In genomic region chr10:1044146-1044545, GRCh38 we compare ENCODE assay signal across 9 cellular contexts. TPM values are rescaled to one million over a fixed set of nuclear protein-coding genes. Genes with fewer than 3 reads are reported as not detected.
A peak's percentile ranks its signal among the peaks of the same experiment; 100 is the strongest.
DNase-seq lines count a peak whose midpoint lies in the region; ATAC-seq and TF ChIP-seq lines count a peak whose summit lies in the region.
"Had no signal": no experiment of that assay in that cellular context is flagged by ENCODE, and none has a peak within 500 bp of the region (broad histone marks: within the 10 kb centered on the region; RNA-seq: fewer than 3 reads in every experiment).

No MANE protein-coding gene starts in this region.

- no peak overlapping the region for H3K14ac ChIP-seq in trophoblast cell (ENCODE audit: low read length)

- no peak overlapping the region for H4K91ac ChIP-seq in trophoblast cell (ENCODE audit: low read depth, low read length)

- H4K8ac ChIP-seq in trophoblast cell (ENCODE audit: low read depth, low read length): no peak overlapping the region

- H3K9me3 ChIP-seq in DOHH2 (ENCODE audit: control insufficient read depth, insufficient read depth, low read length) (no peaks in the 10 kb centered on the region), RWPE2 (ENCODE audit: severe bottlenecking) (no peaks in the 10 kb centered on the region), endodermal cell (ENCODE audit: control insufficient read depth, low read length) (no peaks in the 10 kb centered on the region), trophoblast cell (ENCODE audit: insufficient read depth, low read depth, low read length) (no peaks in the 10 kb centered on the region)

- no peak overlapping the region for H2AK5ac ChIP-seq in trophoblast cell (ENCODE audit: low read length)

- peaks cover 87% of the 10 kb centered on the region for H3K36me3 ChIP-seq in DOHH2 (ENCODE audit: control insufficient read depth, low read length)
- peaks cover 79% of the 10 kb centered on the region for H3K36me3 ChIP-seq in RWPE2 (ENCODE audit: low read depth)
- peaks cover 63% of the 10 kb centered on the region for H3K36me3 ChIP-seq in endodermal cell (ENCODE audit: control insufficient read depth, insufficient read depth, low read length)
- H3K36me3 ChIP-seq in trophoblast cell (ENCODE audit: control insufficient read depth in 1 of 2, insufficient read depth in 2 of 2, low read length in 2 of 2): peaks cover 18 to 30% of the 10 kb centered on the region in 2 experiments

- no peak overlapping the region for H3K23ac ChIP-seq in trophoblast cell (ENCODE audit: low read length)

- in situ Hi-C loops in KBM-7 (cut with MboI; ENCODE audit: low pct_unique_long_range_greater_than_20kb, low sequenced_read_pairs): no loop called here

- H3K9me2 ChIP-seq in DOHH2 (replicated peaks; ENCODE audit: control insufficient read depth, low read length): no peaks in the 10 kb centered on the region

- H3K9ac ChIP-seq in endodermal cell (ENCODE audit: extremely low read depth, low read length, poor library complexity, severe bottlenecking): no peak overlapping the region
- H3K9ac ChIP-seq in trophoblast cell (ENCODE audit: low read length): peak overlapping the region; percentile 18

- no peak overlapping the region for H3K27ac Mint-ChIP-seq in endodermal cell

- H2BK120ac ChIP-seq in trophoblast cell (ENCODE audit: insufficient read depth, low read length, poor library complexity): no peak overlapping the region

- no peak for DNase-seq in RWPE2 (ENCODE audit: low spot score)
- no peak for DNase-seq in endodermal cell
- no peak for DNase-seq in trophoblast cell
- no peak for DNase-seq in KBM-7
- DNase-seq in DMS79 treated with DMSO at 0.1 percent for 48 hours (lab: John Stamatoyannopoulos, UW): no peak
- no peak for DNase-seq in activated CD4-positive, alpha-beta T cell treated with anti-CD3 and anti-CD28 coated beads for 48 hours
- DNase-seq: NCI-H510A had no signal

- H2AFZ ChIP-seq in trophoblast cell (ENCODE audit: insufficient read depth, low read length, poor library complexity): no peak overlapping the region

- TF ChIP-seq CTCF in DOHH2 (IDR thresholded peaks at IDR 0.05; ENCODE audit: low read depth, low read length, poor library complexity, severe bottlenecking) (no peak), RWPE2 (IDR thresholded peaks at IDR 0.05; ENCODE audit: poor library complexity, severe bottlenecking) (no peak), endodermal cell (conservative IDR thresholded peaks at IDR 0.05) (no peak)

- peaks cover 9% of the 10 kb centered on the region for H3K79me1 ChIP-seq in trophoblast cell (ENCODE audit: low read length)

- H4K20me1 ChIP-seq in DOHH2 (ENCODE audit: control insufficient read depth, insufficient read depth, low read depth, low read length): peaks cover 41% of the 10 kb centered on the region

- H2BK12ac ChIP-seq in trophoblast cell (ENCODE audit: low read length): no peak overlapping the region

- H3K36me3 Mint-ChIP-seq in endodermal cell (ENCODE audit: low read depth): peaks cover 39% of the 10 kb centered on the region

- H3K4me3 ChIP-seq in DOHH2 (ENCODE audit: low read length) (peak overlapping the region; percentile 68), RWPE2 (ENCODE audit: severe bottlenecking) (no peak overlapping the region), endodermal cell (ENCODE audit: low read length) (peak overlapping the region; percentile 75), trophoblast cell (ENCODE audit: low read depth, low read length) (peak overlapping the region; percentile 44)

- peaks cover 72% of the 10 kb centered on the region for H3F3A ChIP-seq in DOHH2 (ENCODE audit: control insufficient read depth, insufficient read depth)

- ATAC-seq in RWPE2 (ENCODE audit: low read depth) (no peak), HG03139 (IDR thresholded peaks at IDR 0.05; ENCODE audit: unreplicated experiment) (no peak)

- H3K4me1 ChIP-seq in DOHH2 (ENCODE audit: control insufficient read depth, low read length): peaks cover 41% of the 10 kb centered on the region
- H3K4me1 ChIP-seq in RWPE2 (ENCODE audit: insufficient read depth, poor library complexity, severe bottlenecking): peaks cover 3% of the 10 kb centered on the region
- no peaks in the 10 kb centered on the region for H3K4me1 ChIP-seq in endodermal cell (ENCODE audit: control insufficient read depth, insufficient read depth, low read length)
- peaks cover 2 to 17% of the 10 kb centered on the region in 2 experiments for H3K4me1 ChIP-seq in trophoblast cell (ENCODE audit: control insufficient read depth in 1 of 2, insufficient read depth in 2 of 2, low read length in 2 of 2)

- H3K27ac ChIP-seq in DOHH2 (ENCODE audit: low read depth, low read length): peak overlapping the region; percentile 73
- peak overlapping the region; percentile 9 for H3K27ac ChIP-seq in RWPE2 (ENCODE audit: poor library complexity, severe bottlenecking)
- no peak overlapping the region for H3K27ac ChIP-seq in endodermal cell (ENCODE audit: low read depth, low read length)
- no peak overlapping the region for H3K27ac ChIP-seq in trophoblast cell (ENCODE audit: low read depth, low read length)

- H3K18ac ChIP-seq in trophoblast cell (ENCODE audit: low read length): no peak overlapping the region

- WGBS in endodermal cell (ENCODE audit: insufficient coverage in 1 of 2, insufficient read length in 1 of 2), 2 experiments: 92 to 95% methylated on average over 4 of the region's 4 CpGs
- WGBS in trophoblast cell (ENCODE audit: extremely low coverage, insufficient coverage, insufficient read length): no CpG with 5 or more reads among the region's 4 CpGs

- no peak overlapping the region for H2BK5ac ChIP-seq in trophoblast cell (ENCODE audit: low read depth, low read length, poor library complexity)

- H3K27me3 ChIP-seq in DOHH2 (ENCODE audit: control insufficient read depth, low read length) (no peaks in the 10 kb centered on the region), RWPE2 (ENCODE audit: insufficient read depth, poor library complexity, severe bottlenecking) (no peaks in the 10 kb centered on the region), endodermal cell (ENCODE audit: control insufficient read depth, insufficient read depth, low read length, poor library complexity, severe bottlenecking) (no peaks in the 10 kb centered on the region), trophoblast cell (ENCODE audit: insufficient read depth, low read length) (no peaks in the 10 kb centered on the region)

- H4K12ac ChIP-seq in trophoblast cell (ENCODE audit: low read depth, low read length): no peak overlapping the region

- H3K4ac ChIP-seq in trophoblast cell (ENCODE audit: low read depth, low read length): peak overlapping the region; percentile 48

- H3K4me3 Mint-ChIP-seq in endodermal cell: no peak overlapping the region

- H3K9me3 Mint-ChIP-seq in endodermal cell: no peaks in the 10 kb centered on the region

- H3K27me3 Mint-ChIP-seq in endodermal cell (ENCODE audit: insufficient read depth): no peaks in the 10 kb centered on the region

- peaks cover 55% of the 10 kb centered on the region for H3K79me2 ChIP-seq in DOHH2 (ENCODE audit: control insufficient read depth, low read length)
- H3K79me2 ChIP-seq in trophoblast cell (ENCODE audit: control insufficient read depth, insufficient read depth, low read length, poor library complexity): peaks cover 20% of the 10 kb centered on the region

- peaks cover 10% of the 10 kb centered on the region for H3K4me1 Mint-ChIP-seq in endodermal cell

- peak overlapping the region; percentile 71 for H3K4me2 ChIP-seq in DOHH2 (ENCODE audit: low read length)
- H3K4me2 ChIP-seq in trophoblast cell (ENCODE audit: low read length): no peak overlapping the region

RNA-seq across cellular contexts. Expression of gene IDI1, which starts 4.8 kb away (rescaled TPM):
- total RNA-seq in endodermal cell: 10 to 100 TPM; 36.3 to 53.3 TPM
- 181 TPM for polyA plus RNA-seq in endodermal cell (2013, experiment 1 of 2)
- 202 TPM for polyA plus RNA-seq in endodermal cell (2013, experiment 2 of 2)
- 144 and 145 TPM in 2 replicates for polyA plus RNA-seq in trophoblast cell (2013)

RNA-seq across cellular contexts. Expression of gene WDR37, which starts 12.0 kb away (rescaled TPM):
- 10 to 100 TPM; 10.7 TPM for total RNA-seq in endodermal cell
- polyA plus RNA-seq in endodermal cell (2013, experiment 1 of 2): 14.2 TPM
- polyA plus RNA-seq in endodermal cell (2013, experiment 2 of 2): 13.2 TPM
- polyA plus RNA-seq in trophoblast cell (2013): 11.1 and 11.3 TPM in 2 replicates

RNA-seq across cellular contexts. Expression of gene IDI2, which starts 18.5 kb away (rescaled TPM):
- total RNA-seq in endodermal cell: not detected
- not detected for polyA plus RNA-seq in endodermal cell (2013, experiment 1 of 2)
- not detected for polyA plus RNA-seq in endodermal cell (2013, experiment 2 of 2)
- not detected in 2 replicates for polyA plus RNA-seq in trophoblast cell (2013)

RNA-seq across cellular contexts. Expression of gene GTPBP4, which starts 55.9 kb away (rescaled TPM):
- total RNA-seq in endodermal cell: 10 to 100 TPM; 67.2 to 70.9 TPM
- polyA plus RNA-seq in endodermal cell (2013, experiment 1 of 2): 47.9 TPM
- 55.6 TPM for polyA plus RNA-seq in endodermal cell (2013, experiment 2 of 2)
- 43.9 and 45.1 TPM in 2 replicates for polyA plus RNA-seq in trophoblast cell (2013)

Comparison
In these comparisons a context has a peak if more than half of its experiments do, and no peak if none do; other contexts are left out.
1. H3K27ac ChIP-seq: peak in DOHH2 (single experiment) and RWPE2 (single experiment); none in endodermal cell (single experiment) and trophoblast cell (single experiment).